In genomic region chr7:139567647-139568345, GRCh38 we compare ENCODE assay signal across 20 cellular contexts. TPM values are rescaled to one million over a fixed set of nuclear protein-coding genes. Genes with fewer than 3 reads are reported as not detected.
DNase-seq lines count a peak whose midpoint lies in the region; ATAC-seq, FAIRE-seq and TF ChIP-seq lines count a peak whose summit lies in the region.
"Had no signal": no experiment of that assay in that cellular context is flagged by ENCODE, and none has a peak within 500 bp of the region (broad histone marks: within the 10 kb centered on the region; RNA-seq: fewer than 3 reads in every experiment).

No MANE protein-coding gene starts in this region.

- no peak for TF ChIP-seq CTCF in mammary epithelial cell (conservative IDR thresholded peaks at IDR 0.05 in 1 of 2, IDR thresholded peaks at IDR 0.05 in 1 of 2; ENCODE audit: extremely low read depth in 1 of 2, insufficient read depth in 1 of 2, low read depth in 1 of 2, low read length in 2 of 2)
- no peak for TF ChIP-seq CTCF in MCF 10A (IDR thresholded peaks at IDR 0.05; ENCODE audit: unreplicated experiment)
- no peak for TF ChIP-seq CTCF in K562 (IDR thresholded peaks at IDR 0.05 in 2 of 3, conservative IDR thresholded peaks at IDR 0.05 in 1 of 3; ENCODE audit: insufficient read depth in 2 of 3, low read depth in 1 of 3, low read length in 3 of 3)
- TF ChIP-seq CTCF in osteocyte (IDR thresholded peaks at IDR 0.05) = no peak

- TF ChIP-seq RAD21 in K562 (CRISPR knock-in tag; conservative IDR thresholded peaks at IDR 0.05 in 1 of 2, IDR thresholded peaks at IDR 0.05 in 1 of 2) = no peak

- H3K9me1 ChIP-seq in K562 (ENCODE audit: control insufficient read depth, insufficient read depth, low read length) = no peaks in the 10 kb centered on the region

- H3K27ac Mint-ChIP-seq in MCF 10A (ENCODE audit: low read depth, unreplicated experiment) = no peak overlapping the region
- no peak overlapping the region for H3K27ac Mint-ChIP-seq in osteocyte (ENCODE audit: unreplicated experiment)

- no peak overlapping the region for H3K9ac ChIP-seq in mammary epithelial cell (ENCODE audit: insufficient read depth, low read length)
- H3K9ac ChIP-seq in K562 (ENCODE audit: insufficient read depth in 1 of 2, low read depth in 2 of 2, low read length in 2 of 2) = no peak overlapping the region
- H3K9ac ChIP-seq in subcutaneous abdominal adipose tissue (ENCODE audit: low read length in 5 of 5) = no peak overlapping the region
- H3K9ac ChIP-seq: BLaER1 treated with 17β-estradiol and CSF1 and Interleukin-3, amounts not matched to agents 10 nM and 100 nM had no signal

- intact Hi-C loops in mammary epithelial cell (cut with micrococcal nuclease) = no loop called here
- intact Hi-C loops in MCF 10A (cut with micrococcal nuclease) = no loop called here
- intact Hi-C loops in K562 (cut with micrococcal nuclease) = no loop called here

- no peak for TF ChIP-seq POLR2A in K562 (conservative IDR thresholded peaks at IDR 0.05)

- BruUV-seq in mammary epithelial cell (replicated peaks; lab: Mats Ljungman, UMichigan) = TSS peak; percentile 1
- BruUV-seq in MCF 10A (replicated peaks; lab: Mats Ljungman, UMichigan) = no TSS peak
- BruUV-seq in K562 (replicated peaks; lab: Mats Ljungman, UMichigan) = no TSS peak

- dilution Hi-C loops in mammary epithelial cell (cut with HindIII; ENCODE audit: low sequenced_read_pairs) = loop anchor here (5.0 kb wide), 1 partner anchor 75 kb away; no protein-coding TSS in a partner anchor

- no peak overlapping the region for H3K4me2 ChIP-seq in mammary epithelial cell (ENCODE audit: insufficient read depth, low read depth, low read length)
- H3K4me2 ChIP-seq in K562 (ENCODE audit: insufficient read depth, low read length) = no peak overlapping the region
- H3K4me2 ChIP-seq: BLaER1 treated with 17β-estradiol and CSF1 and Interleukin-3, amounts not matched to agents 10 nM and 100 nM had no signal

- H3K27me3 Mint-ChIP-seq in MCF 10A (ENCODE audit: insufficient read depth, unreplicated experiment) = no peaks in the 10 kb centered on the region
- no peaks in the 10 kb centered on the region for H3K27me3 Mint-ChIP-seq in osteocyte (ENCODE audit: unreplicated experiment)

- no peaks in the 10 kb centered on the region for H3K4me1 Mint-ChIP-seq in MCF 10A (ENCODE audit: insufficient read depth, unreplicated experiment)
- H3K4me1 Mint-ChIP-seq in osteocyte (ENCODE audit: unreplicated experiment) = no peaks in the 10 kb centered on the region

- CTCF ChIA-PET in mammary epithelial cell (lab: Charles Lee; ENCODE audit: low non-redundant PET) (no interaction called here), MCF 10A (lab: Yijun Ruan, JAX) (no interaction called here), K562 (lab: Yijun Ruan, JAX; ENCODE audit: low intra/inter-chr PET ratio) (interaction anchor here (0.6 kb wide), 2 partner anchors 249 to 1782 kb away, joined by 3 read pairs; no protein-coding TSS in a partner anchor)

- POLR2A ChIA-PET in MCF 10A (lab: Yijun Ruan, JAX) (no interaction called here), K562 (lab: Yijun Ruan, JAX) (interaction anchor here (1.2 kb wide), 1 partner anchor 28 kb away, joined by 3 read pairs; no protein-coding TSS in a partner anchor)

- in situ Hi-C loops in mammary epithelial cell (cut with MboI; ENCODE audit: low sequenced_read_pairs in 2 of 2) (no loop called here), K562 (cut with MboI) (no loop called here)

- H3K79me2 ChIP-seq in mammary epithelial cell (ENCODE audit: insufficient read depth, low read length) (no peaks in the 10 kb centered on the region), K562 (ENCODE audit: control insufficient read depth, insufficient read depth, low read length) (no peaks in the 10 kb centered on the region)

- H4K20me1 ChIP-seq in mammary epithelial cell (ENCODE audit: insufficient read depth, low read length) = no peaks in the 10 kb centered on the region
- H4K20me1 ChIP-seq in K562 (replicated peaks; ENCODE audit: control insufficient read depth, insufficient read depth, low read length) = no peaks in the 10 kb centered on the region

- ATAC-seq in K562 (no peak), GM19023 (IDR thresholded peaks at IDR 0.05; ENCODE audit: unreplicated experiment) (no peak)
- ATAC-seq: Panc1, Right ventricle myocardium inferior had no signal

- no peak for FAIRE-seq in K562 (lab: Jason Lieb, UNC)

- H3K4me1 ChIP-seq in mammary epithelial cell (ENCODE audit: insufficient read depth, low read length) (no peaks in the 10 kb centered on the region), K562 (replicated peaks in 1 of 2; ENCODE audit: control insufficient read depth in 2 of 2, insufficient read depth in 2 of 2, low read length in 2 of 2) (peaks cover 0 to 7% of the 10 kb centered on the region in 2 experiments; a peak in 3 of 5 replicates), subcutaneous abdominal adipose tissue (ENCODE audit: control insufficient read depth in 5 of 5, insufficient read depth in 5 of 5, low read length in 5 of 5) (peaks cover 0 to 27% (median 12%) of the 10 kb centered on the region in 5 donors)

- 94% methylated on average over 13 of the region's 14 CpGs for WGBS in mammary epithelial cell (ENCODE audit: low coverage, missing lambda C conversion rate)
- 37% methylated on average over 14 of the region's 14 CpGs for WGBS in K562 (ENCODE audit: insufficient coverage, low coverage, missing lambda C conversion rate)

- H3K4me3 Mint-ChIP-seq in MCF 10A (ENCODE audit: unreplicated experiment) (no peak overlapping the region), osteocyte (ENCODE audit: unreplicated experiment) (no peak overlapping the region)

- TF ChIP-seq EP300 in K562 (IDR thresholded peaks at IDR 0.05; ENCODE audit: low read length) = no peak

- H3K36me3 ChIP-seq in mammary epithelial cell (ENCODE audit: insufficient read depth, low read length) (peaks cover 3% of the 10 kb centered on the region), K562 (ENCODE audit: control insufficient read depth, insufficient read depth, low read length) (no peaks in the 10 kb centered on the region), subcutaneous abdominal adipose tissue (ENCODE audit: control insufficient read depth in 5 of 5, insufficient read depth in 5 of 5, low read length in 5 of 5) (peaks cover 0 to 38% (median 24%) of the 10 kb centered on the region in 5 donors)
- H3K36me3 ChIP-seq: MG63 had no signal

- H3K27me3 ChIP-seq in mammary epithelial cell (ENCODE audit: insufficient read depth, low read length) (no peaks in the 10 kb centered on the region), K562 (ENCODE audit: control insufficient read depth in 2 of 2, insufficient read depth in 2 of 2, low read length in 2 of 2) (peaks cover 0 to 15% of the 10 kb centered on the region in 2 experiments; a peak in 1 of 5 replicates), subcutaneous abdominal adipose tissue (ENCODE audit: control insufficient read depth in 5 of 5, insufficient read depth in 4 of 5, low read length in 5 of 5) (no peaks in the 10 kb centered on the region)
- H3K27me3 ChIP-seq: BLaER1 treated with 17β-estradiol and CSF1 and Interleukin-3, amounts not matched to agents 10 nM and 100 nM; MG63 had no signal

- no peak overlapping the region for H2AFZ ChIP-seq in mammary epithelial cell (ENCODE audit: low read depth, low read length)
- H2AFZ ChIP-seq in K562 (ENCODE audit: low read depth, low read length) = no peak overlapping the region

- H3K4me3 ChIP-seq in mammary epithelial cell (replicated peaks in 1 of 3; ENCODE audit: insufficient read depth in 1 of 3, low read depth in 2 of 3, low read length in 3 of 3) (no peak overlapping the region), K562 (no peak overlapping the region), subcutaneous abdominal adipose tissue (ENCODE audit: low read depth in 1 of 5, low read length in 5 of 5) (no peak overlapping the region)
- H3K4me3 ChIP-seq: BLaER1 treated with 17β-estradiol and CSF1 and Interleukin-3, amounts not matched to agents 10 nM and 100 nM; MG63 had no signal

- H3K36me3 Mint-ChIP-seq in MCF 10A (ENCODE audit: insufficient read depth, unreplicated experiment) = peaks cover 59% of the 10 kb centered on the region
- H3K36me3 Mint-ChIP-seq in osteocyte (ENCODE audit: unreplicated experiment) = peaks cover 44% of the 10 kb centered on the region

- H3K9me3 ChIP-seq in mammary epithelial cell (replicated peaks; ENCODE audit: insufficient read depth, low read length) (no peaks in the 10 kb centered on the region), K562 (replicated peaks; ENCODE audit: control insufficient read depth, insufficient read depth, low read depth, low read length) (no peaks in the 10 kb centered on the region), subcutaneous abdominal adipose tissue (ENCODE audit: control insufficient read depth in 5 of 5, low read length in 5 of 5) (no peaks in the 10 kb centered on the region)
- H3K9me3 ChIP-seq: BLaER1 treated with 17β-estradiol and CSF1 and Interleukin-3, amounts not matched to agents 10 nM and 100 nM; MG63 had no signal

- H3K27ac ChIP-seq in mammary epithelial cell (ENCODE audit: insufficient read depth, low read depth, low read length) (no peak overlapping the region), K562 (ENCODE audit: extremely low read depth, low read depth, low read length) (no peak overlapping the region), subcutaneous abdominal adipose tissue (ENCODE audit: low read depth, low read length) (peak overlapping the region; percentile 50)
- H3K27ac ChIP-seq: BLaER1 treated with 17β-estradiol and CSF1 and Interleukin-3, amounts not matched to agents 10 nM and 100 nM had no signal

- DNase-seq in mammary epithelial cell (no peak), MCF 10A (ENCODE audit: unreplicated experiment) (no peak), K562 (ENCODE audit: extremely low read depth in 1 of 4, low spot score in 3 of 4) (no peak), mesenteric fat pad (ENCODE audit: low spot score) (peak; percentile 57), osteocyte (ENCODE audit: extremely low spot score, unreplicated experiment) (no peak)
- DNase-seq in activated CD4-positive, alpha-beta T cell treated with anti-CD3 and anti-CD28 coated beads for 1 hour = no peak
- DNase-seq: DMS53, KG1, MG63, NCI-H1105, NCI-H187, NCI-H2171, NCI-H446 treated with DMSO at 0.1 percent for 48 hours, NCI-H82 had no signal

- H3K9me3 Mint-ChIP-seq in MCF 10A (ENCODE audit: unreplicated experiment) = no peaks in the 10 kb centered on the region
- no peaks in the 10 kb centered on the region for H3K9me3 Mint-ChIP-seq in osteocyte (ENCODE audit: unreplicated experiment)

RNA-seq across cellular contexts. Expression of gene CLEC2L, which starts 44.3 kb away (rescaled TPM):
- total RNA-seq in mammary epithelial cell (not detected), MCF 10A (2022) (not detected in 2 replicates), K562 (2014; rRNA removed) (1.6 and 4.1 TPM in 2 replicates), K562 (2014; rRNA removed; fragmentation: Illumina TruSeq; extraction: Trizol) (0.73 and 0.87 TPM in 2 replicates), K562 (2015; rRNA removed; fragmentation: Illumina TruSeq; extraction: Trizol) (1.5 and 1.8 TPM in 2 replicates), K562 (2021) (5.4 and 5.5 TPM in 2 replicates), mesenteric fat pad (not detected), osteocyte (not detected in 2 replicates)
- polyA plus RNA-seq in mammary epithelial cell (not detected), K562 (2011; rRNA removed) (0.84 and 26.0 TPM in 2 replicates), K562 (2014; fragmentation: Illumina TruSeq; extraction: Trizol) (1.9 and 2.9 TPM in 2 replicates), K562 (2014; fragmentation: Nextera tagmentation; extraction: Ambion mirVana) (1 to 10 TPM in 1 of 2 experiments, under 1 TPM in 1; 0.94 to 2.1 TPM), K562 (2014; rRNA removed) (5.3 and 7.1 TPM in 2 replicates)
- not detected for polyA minus RNA-seq in mammary epithelial cell
- total RNA-seq in K562 (2011; cell fraction: chromatin; rRNA removed; ENCODE audit: low replicate concordance) = 0.32 and 1.4 TPM in 2 replicates
- total RNA-seq in K562 (2011; cell fraction: nucleolus; rRNA removed) = 2.3 and 3.4 TPM in 2 replicates
- total RNA-seq in K562 (2011; cell fraction: nucleoplasm; rRNA removed) = 0.92 and 1.5 TPM in 2 replicates
- polyA plus RNA-seq in K562 (2011; cell fraction: cytosol; rRNA removed) = 4.2 and 37.0 TPM in 2 replicates
- 2.4 and 31.5 TPM in 2 replicates for polyA plus RNA-seq in K562 (2011; cell fraction: nucleus; rRNA removed)
- polyA plus RNA-seq in K562 (2012) = 4.2 and 5.7 TPM in 2 replicates
- 2.2 TPM in 1 of 2 replicates, not detected in the other for polyA minus RNA-seq in K562 (2011; rRNA and poly(A)+ RNA removed)
- 2.9 TPM in 1 of 2 replicates, not detected in the other for polyA minus RNA-seq in K562 (2011; cell fraction: cytosol; rRNA and poly(A)+ RNA removed)
- polyA minus RNA-seq in K562 (2011; cell fraction: nucleus; rRNA and poly(A)+ RNA removed) = 0.67 and 9.7 TPM in 2 replicates
- total RNA-seq: A172, Right ventricle myocardium inferior had no signal
